ENCODE assay signal across 9 cellular contexts in genomic region chr6:46781478-46782378, GRCh38. TPM values are rescaled to one million over a fixed set of nuclear protein-coding genes. Genes with fewer than 3 reads are reported as not detected.
DNase-seq lines count a peak whose midpoint lies in the region; ATAC-seq and TF ChIP-seq lines count a peak whose summit lies in the region.
"Had no signal": no experiment of that assay in that cellular context is flagged by ENCODE, and none has a peak within 500 bp of the region (broad histone marks: within the 10 kb centered on the region; RNA-seq: fewer than 3 reads in every experiment).

No MANE protein-coding gene starts in this region.

- no peak for TF ChIP-seq EP300 in ovary (IDR thresholded peaks at IDR 0.05)

- H3K4me3 ChIP-seq in fibroblast of pulmonary artery (replicated peaks; ENCODE audit: low read depth, low read length) (no peak overlapping the region), ovary (no peak overlapping the region)

- H3K27ac ChIP-seq in ovary, result no peak overlapping the region
- H3K27ac ChIP-seq: epithelial cell of prostate had no signal

- intact Hi-C loops in ovary (cut with DNase I), result loop anchor here in 2 of 4 donors (5.0 to 10.0 kb wide), 2 partner anchors 559 to 567 kb away; no protein-coding TSS in a partner anchor

- peak; percentile 4 to 35 (median 22) for DNase-seq in stimulated activated CD4-positive, alpha-beta T cell treated with anti-CD3 and anti-CD28 coated beads, Interleukin-12 subunit alpha, Interleukin-12 subunit beta, amount 100 ng/mL, for 48 hours (ENCODE audit: low read depth in 2 of 3, low spot score in 1 of 3)
- DNase-seq in stimulated activated CD4-positive, alpha-beta T cell treated with anti-CD3 and anti-CD28 coated beads, Interleukin-12 subunit alpha, Interleukin-12 subunit beta, amount 100 ng/mL, for 4 hours, result no peak
- DNase-seq in NCI-H1105 (lab: John Stamatoyannopoulos, UW) (peak; percentile 73), SKM-1 (lab: John Stamatoyannopoulos, UW; ENCODE audit: unreplicated experiment) (peak; percentile 80), fibroblast of pulmonary artery (ENCODE audit: low read depth) (peak; percentile 74), ovary (peak in 4 of 5 donors; percentile 17 to 53 (median 26))
- no peak for DNase-seq in activated CD8-positive, alpha-beta memory T cell treated with anti-CD3 and anti-CD28 coated beads, Interleukin-2, amount 50 U/mL, for 48 hours

- H3K27me3 ChIP-seq in ovary, result no peaks in the 10 kb centered on the region

- no peak for ATAC-seq in HG03095 (IDR thresholded peaks at IDR 0.05; ENCODE audit: unreplicated experiment)

- no peak for TF ChIP-seq POLR2A in ovary (IDR thresholded peaks at IDR 0.05)

- no peaks in the 10 kb centered on the region for H3K36me3 ChIP-seq in ovary

- H3K4me1 ChIP-seq in ovary (ENCODE audit: insufficient read depth), result no peaks in the 10 kb centered on the region

- 31 to 34% (median 32%) methylated on average over 6 of the region's 6 CpGs for WGBS in ovary, 3 donors

- H3K9me3 ChIP-seq in ovary, result no peaks in the 10 kb centered on the region

- TF ChIP-seq CTCF in fibroblast of pulmonary artery (IDR thresholded peaks at IDR 0.05; ENCODE audit: low read length, missing control alignments), result peak; percentile 73
- peak in 2 of 3 donors; percentile 30 to 37 for TF ChIP-seq CTCF in ovary (IDR thresholded peaks at IDR 0.05)

RNA-seq across cellular contexts. Expression of gene MEP1A, which starts 11.5 kb away (rescaled TPM):
- total RNA-seq in ovary, result 1 to 10 TPM in 1 of 7 donors, under 1 TPM in 1, not detected in 5; 0.80 to 3.0 TPM
- under 1 TPM in 1 of 2 donors, not detected in 1; 0.13 TPM for polyA plus RNA-seq in ovary

RNA-seq across cellular contexts. Expression of gene ANKRD66, which starts 35.0 kb away (rescaled TPM):
- total RNA-seq in ovary, result 10 to 100 TPM in 1 of 7 donors, under 1 TPM in 4, not detected in 2; 0.12 to 18.0 (median 0.50) TPM
- polyA plus RNA-seq in ovary, result not detected

RNA-seq across cellular contexts. Expression of gene PLA2G7, which starts 46.6 kb away (rescaled TPM):
- 10 to 100 TPM in 1 of 7 donors, 1 to 10 TPM in 3, under 1 TPM in 3; 0.18 to 15.1 (median 1.6) TPM for total RNA-seq in ovary
- 1 to 10 TPM; 1.4 to 6.7 TPM for polyA plus RNA-seq in ovary

Comparison
In these comparisons a context has a peak if more than half of its experiments do, and no peak if none do; other contexts are left out.
1. DNase-seq: peak in stimulated activated CD4-positive, alpha-beta T cell treated with anti-CD3 and anti-CD28 coated beads, Interleukin-12 subunit alpha, Interleukin-12 subunit beta, amount 100 ng/mL, for 48 hours (3 of 3), NCI-H1105 (single experiment), SKM-1 (single experiment), fibroblast of pulmonary artery (single experiment) and ovary (4 of 5); none in stimulated activated CD4-positive, alpha-beta T cell treated with anti-CD3 and anti-CD28 coated beads, Interleukin-12 subunit alpha, Interleukin-12 subunit beta, amount 100 ng/mL, for 4 hours (single experiment) and activated CD8-positive, alpha-beta memory T cell treated with anti-CD3 and anti-CD28 coated beads, Interleukin-2, amount 50 U/mL, for 48 hours (single experiment).